ENCODE assay signal across 18 cellular contexts in the genomic region with DNA sequence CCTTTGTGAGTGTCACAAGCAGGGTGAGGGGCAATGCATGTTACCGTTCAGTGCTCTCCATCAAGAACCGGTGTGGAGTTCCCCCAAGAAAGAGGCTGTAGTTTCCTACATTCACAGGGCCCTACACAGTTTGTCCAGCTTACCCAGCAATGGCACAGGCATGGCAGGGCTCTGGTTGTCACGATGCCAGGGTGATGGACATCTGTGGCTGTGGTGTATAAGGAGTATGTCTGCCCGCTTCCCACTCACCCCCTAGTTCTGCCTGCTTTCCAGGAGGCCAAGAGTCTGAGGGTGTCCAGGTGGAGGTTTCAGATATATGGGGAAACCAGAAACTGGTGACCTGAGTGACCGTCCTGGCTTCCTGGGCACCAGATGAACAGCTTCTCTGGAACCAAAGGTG.
DNase-seq lines count a peak whose midpoint lies in the region; FAIRE-seq and TF ChIP-seq lines count a peak whose summit lies in the region.
"Had no signal": no experiment of that assay in that cellular context is flagged by ENCODE, and none has a peak within 500 bp of the region (broad histone marks: within the 10 kb centered on the region; RNA-seq: fewer than 3 reads in every experiment).

No MANE protein-coding gene starts in this region.

- H3K9ac ChIP-seq in neural cell (ENCODE audit: low read length): no peak overlapping the region

- H2AFZ ChIP-seq in neural cell (ENCODE audit: low read depth, low read length) (no peak overlapping the region), PC-9 (no peak overlapping the region)

- BruUV-seq in PC-9 (replicated peaks; lab: Mats Ljungman, UMichigan): no TSS peak

- H3K4me2 ChIP-seq in neural cell (ENCODE audit: low read length) (no peak overlapping the region), PC-9 (no peak overlapping the region)

- no peak for TF ChIP-seq RAD21 in neural cell (conservative IDR thresholded peaks at IDR 0.05)

- no peak for FAIRE-seq in RCC 7860 (lab: Jason Lieb, UNC)
- FAIRE-seq: G401.6, GM12892, H54 had no signal

- H3F3A ChIP-seq in neural cell (ENCODE audit: insufficient read depth, low read length, poor library complexity, severe bottlenecking) (no peaks in the 10 kb centered on the region), PC-9 (ENCODE audit: insufficient read depth, low read depth) (no peaks in the 10 kb centered on the region)

- intact Hi-C loops in dorsolateral prefrontal cortex (cut with DNase I) (no loop called here), PC-9 (cut with micrococcal nuclease; ENCODE audit: unreplicated experiment) (no loop called here)

- no peaks in the 10 kb centered on the region for H3K9me2 ChIP-seq in neural cell (ENCODE audit: insufficient read depth, low read length)
- no peaks in the 10 kb centered on the region for H3K9me2 ChIP-seq in PC-9 (ENCODE audit: insufficient read depth)

- POLR2A ChIA-PET in PC-9 (lab: Charles Lee; ENCODE audit: unreplicated experiment): no interaction called here

- H3K79me2 ChIP-seq in neural cell (replicated peaks; ENCODE audit: insufficient read depth, low read length) (no peaks in the 10 kb centered on the region), PC-9 (ENCODE audit: low read depth) (no peaks in the 10 kb centered on the region)

- H3K27ac ChIP-seq in VCaP (peak overlapping the region; percentile 46; the same call in 1 of the 2 replicates), dorsolateral prefrontal cortex (peak overlapping the region in 38 of 59 donors; percentile 7 to 83 (median 50)), neural cell (ENCODE audit: low read length) (peak overlapping the region; percentile 3), PC-9 (no peak overlapping the region)
- H3K27ac ChIP-seq: C4-2B had no signal

- TF ChIP-seq EP300 in neural cell (conservative IDR thresholded peaks at IDR 0.05; ENCODE audit: poor library complexity, severe bottlenecking): no peak

- H3K4me3 ChIP-seq in dorsolateral prefrontal cortex (no peak overlapping the region), neural cell (ENCODE audit: low read length) (no peak overlapping the region), PC-9 (no peak overlapping the region)
- H3K4me3 ChIP-seq: HAP-1 had no signal

- H3K27me3 ChIP-seq in dorsolateral prefrontal cortex (no peaks in the 10 kb centered on the region), neural cell (ENCODE audit: insufficient read depth, low read depth, low read length) (no peaks in the 10 kb centered on the region), PC-9 (ENCODE audit: insufficient read depth, low read depth) (0 out of 2 replicates have a peak, but pooled peaks cover under 1% of the 10 kb centered on the region)

- DNase-seq in dorsolateral prefrontal cortex (no peak), PC-9 (no peak), NCI-H1105 treated with DMSO at 0.1 percent for 48 hours (lab: John Stamatoyannopoulos, UW) (no peak), RCC 7860 (ENCODE audit: low spot score) (no peak)
- DNase-seq: Caco-2; CD4-positive, CD25-positive, alpha-beta regulatory T cell; CD8-positive, alpha-beta T cell; DMS153; DND-41; GOT3; HFFc6 had no signal

- TF ChIP-seq CTCF in VCaP (conservative IDR thresholded peaks at IDR 0.05) (no peak), dorsolateral prefrontal cortex (IDR thresholded peaks at IDR 0.05 in 54 of 56, conservative IDR thresholded peaks at IDR 0.05 in 2 of 56; ENCODE audit: low read depth in 1 of 56, partially characterized antibody in 56 of 56) (no peak), neural cell (IDR thresholded peaks at IDR 0.05; ENCODE audit: poor library complexity, severe bottlenecking) (no peak), PC-9 (conservative IDR thresholded peaks at IDR 0.05) (no peak)

- H3K4me1 ChIP-seq in PC-9 (replicated peaks; ENCODE audit: insufficient read depth): 0 out of 2 replicates have a peak, but pooled peaks cover 7% of the 10 kb centered on the region
- H3K4me1 ChIP-seq: Caco-2, HAP-1 had no signal

- H3K36me3 ChIP-seq in neural cell (ENCODE audit: insufficient read depth, low read length) (no peaks in the 10 kb centered on the region), PC-9 (ENCODE audit: low read depth) (no peaks in the 10 kb centered on the region)
- H3K36me3 ChIP-seq: HAP-1 had no signal

- H4K20me1 ChIP-seq in neural cell (ENCODE audit: insufficient read depth) (no peaks in the 10 kb centered on the region), PC-9 (ENCODE audit: insufficient read depth) (no peaks in the 10 kb centered on the region)

- H3K9me3 ChIP-seq in neural cell (ENCODE audit: low read length): no peaks in the 10 kb centered on the region
- H3K9me3 ChIP-seq in PC-9 (ENCODE audit: insufficient read depth, low read depth): no peaks in the 10 kb centered on the region
- H3K9me3 ChIP-seq: Caco-2, HAP-1 had no signal

- CTCF ChIA-PET in PC-9 (lab: Charles Lee): no interaction called here

TF ChIP-seq in neural cell, 6 proteins besides CTCF, POLR2A, EP300 and RAD21:
- TF ChIP-seq TAF1 (IDR thresholded peaks at IDR 0.05; ENCODE audit: low read depth) (no peak), POLR2AphosphoS5 (IDR thresholded peaks at IDR 0.05) (no peak), SMC3 (conservative IDR thresholded peaks at IDR 0.05; ENCODE audit: poor library complexity) (no peak), EZH2 (IDR thresholded peaks at IDR 0.05; ENCODE audit: borderline replicate concordance, insufficient read depth, low read length, poor library complexity, severe bottlenecking) (no peak), MXI1 (conservative IDR thresholded peaks at IDR 0.05; ENCODE audit: poor library complexity, severe bottlenecking) (no peak), REST (IDR thresholded peaks at IDR 0.05; ENCODE audit: borderline replicate concordance) (no peak)
